Comparison of ENCODE assay signal across 19 cellular contexts in the genomic region with DNA sequence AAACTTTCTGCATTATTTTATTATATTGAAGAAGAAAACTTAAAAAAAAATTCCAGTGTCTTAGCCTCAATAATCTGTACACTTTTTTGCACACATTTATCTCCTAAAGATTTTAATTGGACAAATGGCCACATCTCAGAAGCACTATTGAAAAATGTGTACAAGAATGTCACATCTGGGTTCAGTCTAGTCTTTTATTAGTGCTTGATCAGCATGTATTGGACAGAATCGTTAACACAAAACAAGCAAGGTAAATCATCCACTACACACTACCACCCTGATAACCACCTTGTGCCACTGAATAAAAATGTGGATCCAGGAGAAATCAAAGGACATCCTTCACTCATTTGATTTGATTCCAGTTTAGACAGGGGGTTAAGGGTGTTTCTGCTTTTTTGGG.
DNase-seq lines count a peak whose midpoint lies in the region; ATAC-seq, FAIRE-seq and TF ChIP-seq lines count a peak whose summit lies in the region.
"Had no signal": no experiment of that assay in that cellular context is flagged by ENCODE, and none has a peak within 500 bp of the region (broad histone marks: within the 10 kb centered on the region; RNA-seq: fewer than 3 reads in every experiment).

No MANE protein-coding gene starts in this region.

- no peaks in the 10 kb centered on the region for H3K36me3 ChIP-seq in mesenchymal stem cell (ENCODE audit: control insufficient read depth in 1 of 2, insufficient read depth in 2 of 2, low read depth in 1 of 2, low read length in 2 of 2)

- H3K4me2 ChIP-seq in mesenchymal stem cell (ENCODE audit: low read length, poor library complexity, severe bottlenecking), result no peak overlapping the region
- H3K4me2 ChIP-seq: BLaER1 treated with 17β-estradiol and CSF1 and Interleukin-3, amounts not matched to agents 10 nM and 100 nM had no signal

- FAIRE-seq in D721Med (lab: Jason Lieb, UNC), result peak; percentile 11
- FAIRE-seq: GM12892, GM18507, H54 had no signal

- TF ChIP-seq CTCF in D721Med (IDR thresholded peaks at IDR 0.05; ENCODE audit: insufficient read depth, missing control alignments), result no peak
- TF ChIP-seq CTCF in glutamatergic neuron (IDR thresholded peaks at IDR 0.05; ENCODE audit: partially characterized antibody, unreplicated experiment), result no peak

- H3K9me3 ChIP-seq in mesenchymal stem cell (ENCODE audit: control insufficient read depth, low read length), result no peaks in the 10 kb centered on the region
- H3K9me3 ChIP-seq: BLaER1 treated with 17β-estradiol and CSF1 and Interleukin-3, amounts not matched to agents 10 nM and 100 nM had no signal

- no peaks in the 10 kb centered on the region for H3K27me3 ChIP-seq in mesenchymal stem cell (ENCODE audit: control insufficient read depth in 1 of 2, insufficient read depth in 1 of 2, low read length in 2 of 2)
- H3K27me3 ChIP-seq: BLaER1 treated with 17β-estradiol and CSF1 and Interleukin-3, amounts not matched to agents 10 nM and 100 nM had no signal

- no peak overlapping the region for H2BK15ac ChIP-seq in mesenchymal stem cell (ENCODE audit: low read depth, poor library complexity, severe bottlenecking)

- H2BK120ac ChIP-seq in mesenchymal stem cell (ENCODE audit: low read depth, low read length), result no peak overlapping the region

- no peak overlapping the region for H4K8ac ChIP-seq in mesenchymal stem cell (ENCODE audit: low read length)

- no peak for ATAC-seq in activated T-helper 17 cell treated with anti-CD3 and anti-CD28 coated beads, Interleukin-2, amount 50 U/mL, for 72 hours (replicated peaks)
- ATAC-seq: CD8-positive, alpha-beta T cell had no signal

- no peak overlapping the region for H3K4me3 ChIP-seq in mesenchymal stem cell (ENCODE audit: insufficient read depth in 1 of 2, low read depth in 1 of 2, low read length in 2 of 2)
- H3K4me3 ChIP-seq: BLaER1 treated with 17β-estradiol and CSF1 and Interleukin-3, amounts not matched to agents 10 nM and 100 nM; GM23248 had no signal

- H2AK5ac ChIP-seq in mesenchymal stem cell (ENCODE audit: low read length, severe bottlenecking), result no peak overlapping the region

- no peak overlapping the region for H3K27ac ChIP-seq in mesenchymal stem cell (ENCODE audit: low read length, poor library complexity, severe bottlenecking)
- H3K27ac ChIP-seq: 22Rv1; BLaER1 treated with 17β-estradiol and CSF1 and Interleukin-3, amounts not matched to agents 10 nM and 100 nM; GM23248 had no signal

- no peak overlapping the region for H3K4me3 Mint-ChIP-seq in glutamatergic neuron (ENCODE audit: unreplicated experiment)
- no peak overlapping the region for H3K4me3 Mint-ChIP-seq in activated T-helper 17 cell treated with anti-CD3 and anti-CD28 coated beads, Interleukin-2, amount 50 U/mL, for 72 hours
- H3K4me3 Mint-ChIP-seq: CD8-positive, alpha-beta T cell had no signal

- no peaks in the 10 kb centered on the region for H3K36me3 Mint-ChIP-seq in glutamatergic neuron (ENCODE audit: unreplicated experiment)
- H3K36me3 Mint-ChIP-seq in activated T-helper 17 cell treated with anti-CD3 and anti-CD28 coated beads, Interleukin-2, amount 50 U/mL, for 72 hours (ENCODE audit: low read depth), result peaks cover 17% of the 10 kb centered on the region

- no peak overlapping the region for H4K91ac ChIP-seq in mesenchymal stem cell (ENCODE audit: low read length)

- H3K4me1 Mint-ChIP-seq in glutamatergic neuron (ENCODE audit: low read depth, unreplicated experiment), result peaks cover 43% of the 10 kb centered on the region
- H3K4me1 Mint-ChIP-seq in activated T-helper 17 cell treated with anti-CD3 and anti-CD28 coated beads, Interleukin-2, amount 50 U/mL, for 72 hours, result no peaks in the 10 kb centered on the region

- no peak overlapping the region for H2BK5ac ChIP-seq in mesenchymal stem cell (ENCODE audit: low read depth, low read length, poor library complexity, severe bottlenecking)

- no peak overlapping the region for H3K4ac ChIP-seq in mesenchymal stem cell (ENCODE audit: low read depth in 1 of 2, low read length in 2 of 2)

- H3K23ac ChIP-seq in mesenchymal stem cell (ENCODE audit: low read length in 2 of 2), result no peak overlapping the region

- no peaks in the 10 kb centered on the region for H3K4me1 ChIP-seq in mesenchymal stem cell (ENCODE audit: control insufficient read depth, insufficient read depth, low read depth, low read length)
- H3K4me1 ChIP-seq: BLaER1 treated with 17β-estradiol and CSF1 and Interleukin-3, amounts not matched to agents 10 nM and 100 nM had no signal

- peak overlapping the region; percentile 90 for H3K27ac Mint-ChIP-seq in glutamatergic neuron (ENCODE audit: unreplicated experiment)
- H3K27ac Mint-ChIP-seq in activated T-helper 17 cell treated with anti-CD3 and anti-CD28 coated beads, Interleukin-2, amount 50 U/mL, for 72 hours, result no peak overlapping the region

- no peaks in the 10 kb centered on the region for H3K79me1 ChIP-seq in mesenchymal stem cell (replicated peaks; ENCODE audit: low read length, poor library complexity, severe bottlenecking)

- WGBS in mesenchymal stem cell, result 83% methylated on average over 1 of the region's 1 CpG

- H2BK12ac ChIP-seq in mesenchymal stem cell (ENCODE audit: low read length in 2 of 2), result no peak overlapping the region

- H3K9me3 Mint-ChIP-seq in glutamatergic neuron (ENCODE audit: unreplicated experiment), result no peaks in the 10 kb centered on the region
- H3K9me3 Mint-ChIP-seq in activated T-helper 17 cell treated with anti-CD3 and anti-CD28 coated beads, Interleukin-2, amount 50 U/mL, for 72 hours, result no peaks in the 10 kb centered on the region
- H3K9me3 Mint-ChIP-seq: CD8-positive, alpha-beta T cell had no signal

- peaks cover 2% of the 10 kb centered on the region for H3K27me3 Mint-ChIP-seq in glutamatergic neuron (ENCODE audit: unreplicated experiment)
- H3K27me3 Mint-ChIP-seq in activated T-helper 17 cell treated with anti-CD3 and anti-CD28 coated beads, Interleukin-2, amount 50 U/mL, for 72 hours, result no peaks in the 10 kb centered on the region

- no peak overlapping the region for H3K18ac ChIP-seq in mesenchymal stem cell (ENCODE audit: low read depth in 1 of 2, low read length in 2 of 2)

- H2AFZ ChIP-seq in mesenchymal stem cell (ENCODE audit: low read depth, low read length), result no peak overlapping the region
- H2AFZ ChIP-seq: GM23248 had no signal

- DNase-seq in DMS 273 (lab: John Stamatoyannopoulos, UW; ENCODE audit: unreplicated experiment), result peak; percentile 4
- no peak for DNase-seq in DMS 273 treated with DMSO at 0.1 percent for 48 hours (lab: John Stamatoyannopoulos, UW)
- DNase-seq in D721Med (ENCODE audit: insufficient read length, low spot score), result no peak
- no peak for DNase-seq in glutamatergic neuron
- no peak for DNase-seq in GOT3 (lab: John Stamatoyannopoulos, UW)
- DNase-seq in mesenchymal stem cell, result no peak
- DNase-seq: Calu3; CD8-positive, alpha-beta T cell; DMS153; DMS79; GDM1; GM23248; HCEC 1CT had no signal

- no peak overlapping the region for H3K9ac ChIP-seq in mesenchymal stem cell (ENCODE audit: low read length)
- H3K9ac ChIP-seq: BLaER1 treated with 17β-estradiol and CSF1 and Interleukin-3, amounts not matched to agents 10 nM and 100 nM; GM23248 had no signal

- H3K14ac ChIP-seq in mesenchymal stem cell (ENCODE audit: low read length in 2 of 2), result no peak overlapping the region
